19 cellular contexts compared by ENCODE assay signal in the genomic region with DNA sequence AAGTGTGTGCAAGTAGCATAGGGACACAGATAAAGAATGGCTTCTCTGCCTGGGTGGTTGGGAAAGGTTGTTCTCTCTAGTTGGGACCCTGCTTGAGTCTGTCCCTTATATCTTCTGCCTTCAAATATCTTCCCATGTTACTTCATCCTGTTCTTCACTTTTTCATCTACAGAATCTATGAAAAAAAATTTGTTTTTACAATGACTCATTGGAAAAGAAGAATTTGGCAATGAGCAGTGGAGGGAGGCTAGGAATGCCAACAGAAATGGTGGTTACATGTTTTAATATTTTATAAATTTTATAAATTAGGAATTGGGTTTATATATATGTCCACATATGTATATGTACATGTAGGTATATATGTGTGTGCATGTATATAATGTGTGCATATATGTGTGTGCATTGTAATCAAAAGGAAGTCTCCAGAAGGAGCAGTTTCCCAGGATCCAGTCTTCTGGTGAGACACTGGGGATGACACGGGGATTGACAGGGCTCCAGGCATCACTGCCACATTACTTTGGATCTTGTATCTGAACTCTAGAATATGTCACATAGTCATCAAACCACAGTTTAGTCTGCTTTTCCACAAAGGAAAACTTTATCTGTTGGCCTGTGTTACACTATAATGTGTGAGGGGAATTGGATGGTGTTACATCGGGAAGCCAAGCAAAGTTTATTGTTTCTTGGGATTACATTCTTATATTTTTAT.
DNase-seq lines count a peak whose midpoint lies in the region; TF ChIP-seq lines count a peak whose summit lies in the region.
"Had no signal": no experiment of that assay in that cellular context is flagged by ENCODE, and none has a peak within 500 bp of the region (broad histone marks: within the 10 kb centered on the region; RNA-seq: fewer than 3 reads in every experiment).

No MANE protein-coding gene starts in this region.

- no peaks in the 10 kb centered on the region for H4K20me1 ChIP-seq in SK-N-SH (ENCODE audit: insufficient read depth)

- TF ChIP-seq CTCF in MCF 10A (IDR thresholded peaks at IDR 0.05; ENCODE audit: unreplicated experiment) (no peak), breast epithelium (IDR thresholded peaks at IDR 0.05) (no peak), SK-N-SH (IDR thresholded peaks at IDR 0.05) (no peak), fibroblast of mammary gland (conservative IDR thresholded peaks at IDR 0.05; ENCODE audit: control insufficient read depth, insufficient read depth, low read depth, low read length) (no peak)

- TF ChIP-seq EP300 in SK-N-SH (IDR thresholded peaks at IDR 0.05; ENCODE audit: borderline replicate concordance in 1 of 2, low read depth in 1 of 2, low read length in 1 of 2): 0 out of 4 replicates have a peak, but pooled peaks of 1 of the 2 experiments have one; percentile 11

- H3K4me1 Mint-ChIP-seq in MCF 10A (ENCODE audit: insufficient read depth, unreplicated experiment): peaks cover 73% of the 10 kb centered on the region

- H3K27ac Mint-ChIP-seq in MCF 10A (ENCODE audit: low read depth, unreplicated experiment): peak overlapping the region; percentile 78
- H3K27ac Mint-ChIP-seq: GM23338, type B pancreatic cell had no signal

- no peak overlapping the region for H3K9ac ChIP-seq in SK-N-SH

- H2AFZ ChIP-seq in SK-N-SH (ENCODE audit: low read depth): no peak overlapping the region

- H3F3A ChIP-seq in SK-N-SH (replicated peaks; ENCODE audit: insufficient read depth): peaks cover 17% of the 10 kb centered on the region

- H3K4me1 ChIP-seq in breast epithelium: peaks cover 8 to 14% of the 10 kb centered on the region in 2 donors
- peaks cover 17 to 36% of the 10 kb centered on the region in 2 experiments for H3K4me1 ChIP-seq in SK-N-SH (ENCODE audit: control insufficient read depth in 1 of 2, insufficient read depth in 2 of 2, low read depth in 1 of 2, low read length in 1 of 2)

- H3K4me3 Mint-ChIP-seq in MCF 10A (ENCODE audit: unreplicated experiment): peak overlapping the region; percentile 6
- H3K4me3 Mint-ChIP-seq: CD8-positive, alpha-beta memory T cell; GM23338; type B pancreatic cell had no signal

- H3K36me3 ChIP-seq in breast epithelium (no peaks in the 10 kb centered on the region), SK-N-SH (replicated peaks in 1 of 2; ENCODE audit: control insufficient read depth in 1 of 2, insufficient read depth in 2 of 2, low read length in 1 of 2) (no peaks in the 10 kb centered on the region)
- H3K36me3 ChIP-seq: spleen had no signal

- no peaks in the 10 kb centered on the region for H3K27me3 ChIP-seq in breast epithelium
- no peaks in the 10 kb centered on the region for H3K27me3 ChIP-seq in SK-N-SH (ENCODE audit: insufficient read depth)
- H3K27me3 ChIP-seq: spleen had no signal

- POLR2A ChIA-PET in MCF 10A (lab: Yijun Ruan, JAX): interaction anchor here (1.1 to 8.3 kb wide), 5 partner anchors 11 to 345 kb away, joined by 5 to 159 read pairs (median 5); a partner anchor contains a TSS
- POLR2A ChIA-PET in SK-N-SH (lab: Yijun Ruan, JAX): no interaction called here

- TF ChIP-seq POLR2A in breast epithelium (IDR thresholded peaks at IDR 0.05): no peak

- H3K4me3 ChIP-seq in breast epithelium (no peak overlapping the region), SK-N-SH (ENCODE audit: low read depth in 2 of 2, low read length in 1 of 2) (no peak overlapping the region), fibroblast of mammary gland (ENCODE audit: control insufficient read depth, low read depth, low read length) (no peak overlapping the region)
- H3K4me3 ChIP-seq: GM23338, SK-N-MC, spleen had no signal

- BruUV-seq in MCF 10A (replicated peaks; lab: Mats Ljungman, UMichigan): no TSS peak

- no peaks in the 10 kb centered on the region for H3K79me2 ChIP-seq in SK-N-SH (ENCODE audit: insufficient read depth)

- WGBS in SK-N-SH (ENCODE audit: low lambda C conversion rate): 86% methylated on average over 2 of the region's 2 CpGs

- no peak for TF ChIP-seq RAD21 in SK-N-SH (IDR thresholded peaks at IDR 0.05; ENCODE audit: low read length)

- peaks cover 6% of the 10 kb centered on the region for H3K36me3 Mint-ChIP-seq in MCF 10A (ENCODE audit: insufficient read depth, unreplicated experiment)
- H3K36me3 Mint-ChIP-seq: type B pancreatic cell had no signal

- DNase-seq in MCF 10A (ENCODE audit: unreplicated experiment) (peak; percentile 72), breast epithelium (ENCODE audit: low spot score in 2 of 2) (no peak), SK-N-SH (no peak), fibroblast of mammary gland (ENCODE audit: low read depth) (peak; percentile 68), SIG-M5 (lab: John Stamatoyannopoulos, UW) (no peak), putamen (ENCODE audit: low spot score) (no peak), A172 (ENCODE audit: low spot score) (no peak)
- DNase-seq in activated CD8-positive, alpha-beta memory T cell treated with anti-CD3 and anti-CD28 coated beads, Interleukin-2, amount 50 U/mL, for 4 hours: no peak
- DNase-seq: activated CD4-positive, alpha-beta T cell treated with anti-CD3 and anti-CD28 coated beads for 48 hours; activated naive CD4-positive, alpha-beta T cell treated with anti-CD3 and anti-CD28 coated beads, Interleukin-2, amount 50 U/mL, for 16 hours; CD8-positive, alpha-beta memory T cell; effector memory CD4-positive, alpha-beta T cell; NCI-H187; NCI-H510A; spleen; stimulated activated naive CD4-positive, alpha-beta T cell had no signal

- no peaks in the 10 kb centered on the region for H3K27me3 Mint-ChIP-seq in MCF 10A (ENCODE audit: insufficient read depth, unreplicated experiment)
- H3K27me3 Mint-ChIP-seq: CD8-positive, alpha-beta memory T cell; type B pancreatic cell had no signal

- H3K4me2 ChIP-seq in SK-N-SH: peak overlapping the region; percentile 39; the same call in 1 of the 2 replicates
- H3K4me2 ChIP-seq: GM23338 had no signal

- H3K27ac ChIP-seq in breast epithelium (no peak overlapping the region), SK-N-SH (ENCODE audit: low read depth in 2 of 2, low read length in 1 of 2) (peak overlapping the region in 1 of 2 experiments; percentile 85; a peak in 2 of 4 replicates)
- H3K27ac ChIP-seq: SK-N-MC had no signal

- intact Hi-C loops in MCF 10A (cut with micrococcal nuclease) (no loop called here), breast epithelium (cut with DNase I; ENCODE audit: low total_unique reads) (loop anchor here (10.0 kb wide), 1 partner anchor 156 kb away; no protein-coding TSS in a partner anchor)

- H3K9me2 ChIP-seq in SK-N-SH: no peaks in the 10 kb centered on the region

- CTCF ChIA-PET in MCF 10A (lab: Yijun Ruan, JAX) (interaction anchor here (1.0 kb wide), 1 partner anchor 156 kb away, joined by 3 read pairs; no protein-coding TSS in a partner anchor), SK-N-SH (lab: Yijun Ruan, JAX) (no interaction called here)

- H3K9me3 Mint-ChIP-seq in MCF 10A (ENCODE audit: unreplicated experiment): no peaks in the 10 kb centered on the region
- H3K9me3 Mint-ChIP-seq: CD8-positive, alpha-beta memory T cell; GM23338; type B pancreatic cell had no signal

- H3K9me3 ChIP-seq in breast epithelium (no peaks in the 10 kb centered on the region), SK-N-SH (no peaks in the 10 kb centered on the region)
- H3K9me3 ChIP-seq: spleen had no signal

TF ChIP-seq in SK-N-SH, 30 proteins besides CTCF, POLR2A, EP300 and RAD21:
- TF ChIP-seq RCOR1 (IDR thresholded peaks at IDR 0.05; ENCODE audit: low read length) (no peak), FOSL2 (IDR thresholded peaks at IDR 0.05; ENCODE audit: borderline replicate concordance, low read depth) (peak; percentile 60; the same call in 1 of the 2 replicates), JUND (IDR thresholded peaks at IDR 0.05) (peak; percentile 65), TCF12 (IDR thresholded peaks at IDR 0.05) (peak; percentile 43; the same call in 1 of the 2 replicates), MXI1 (IDR thresholded peaks at IDR 0.05; ENCODE audit: low read depth, low read length) (no peak), NFIC (IDR thresholded peaks at IDR 0.05; ENCODE audit: borderline replicate concordance) (peak; percentile 77; the same call in 1 of the 2 replicates)
- TF ChIP-seq, protein P1, sequence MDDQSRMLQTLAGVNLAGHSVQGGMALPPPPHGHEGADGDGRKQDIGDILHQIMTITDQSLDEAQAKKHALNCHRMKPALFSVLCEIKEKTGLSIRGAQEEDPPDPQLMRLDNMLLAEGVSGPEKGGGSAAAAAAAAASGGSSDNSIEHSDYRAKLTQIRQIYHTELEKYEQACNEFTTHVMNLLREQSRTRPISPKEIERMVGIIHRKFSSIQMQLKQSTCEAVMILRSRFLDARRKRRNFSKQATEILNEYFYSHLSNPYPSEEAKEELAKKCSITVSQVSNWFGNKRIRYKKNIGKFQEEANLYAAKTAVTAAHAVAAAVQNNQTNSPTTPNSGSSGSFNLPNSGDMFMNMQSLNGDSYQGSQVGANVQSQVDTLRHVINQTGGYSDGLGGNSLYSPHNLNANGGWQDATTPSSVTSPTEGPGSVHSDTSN (IDR thresholded peaks at IDR 0.05): peak; percentile 21
- TF ChIP-seq, protein P2, sequence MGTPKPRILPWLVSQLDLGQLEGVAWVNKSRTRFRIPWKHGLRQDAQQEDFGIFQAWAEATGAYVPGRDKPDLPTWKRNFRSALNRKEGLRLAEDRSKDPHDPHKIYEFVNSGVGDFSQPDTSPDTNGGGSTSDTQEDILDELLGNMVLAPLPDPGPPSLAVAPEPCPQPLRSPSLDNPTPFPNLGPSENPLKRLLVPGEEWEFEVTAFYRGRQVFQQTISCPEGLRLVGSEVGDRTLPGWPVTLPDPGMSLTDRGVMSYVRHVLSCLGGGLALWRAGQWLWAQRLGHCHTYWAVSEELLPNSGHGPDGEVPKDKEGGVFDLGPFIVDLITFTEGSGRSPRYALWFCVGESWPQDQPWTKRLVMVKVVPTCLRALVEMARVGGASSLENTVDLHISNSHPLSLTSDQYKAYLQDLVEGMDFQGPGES (IDR thresholded peaks at IDR 0.05; ENCODE audit: low read depth, low read length): no peak
- TF ChIP-seq, protein P3, sequence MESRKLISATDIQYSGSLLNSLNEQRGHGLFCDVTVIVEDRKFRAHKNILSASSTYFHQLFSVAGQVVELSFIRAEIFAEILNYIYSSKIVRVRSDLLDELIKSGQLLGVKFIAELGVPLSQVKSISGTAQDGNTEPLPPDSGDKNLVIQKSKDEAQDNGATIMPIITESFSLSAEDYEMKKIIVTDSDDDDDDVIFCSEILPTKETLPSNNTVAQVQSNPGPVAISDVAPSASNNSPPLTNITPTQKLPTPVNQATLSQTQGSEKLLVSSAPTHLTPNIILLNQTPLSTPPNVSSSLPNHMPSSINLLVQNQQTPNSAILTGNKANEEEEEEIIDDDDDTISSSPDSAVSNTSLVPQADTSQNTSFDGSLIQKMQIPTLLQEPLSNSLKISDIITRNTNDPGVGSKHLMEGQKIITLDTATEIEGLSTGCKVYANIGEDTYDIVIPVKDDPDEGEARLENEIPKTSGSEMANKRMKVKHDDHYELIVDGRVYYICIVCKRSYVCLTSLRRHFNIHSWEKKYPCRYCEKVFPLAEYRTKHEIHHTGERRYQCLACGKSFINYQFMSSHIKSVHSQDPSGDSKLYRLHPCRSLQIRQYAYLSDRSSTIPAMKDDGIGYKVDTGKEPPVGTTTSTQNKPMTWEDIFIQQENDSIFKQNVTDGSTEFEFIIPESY (IDR thresholded peaks at IDR 0.05; ENCODE audit: borderline replicate concordance, low read depth): no peak

Comparison
In these comparisons a context has a peak if more than half of its experiments do, and no peak if none do; other contexts are left out.
1. DNase-seq: peak in MCF 10A (single experiment) and fibroblast of mammary gland (single experiment); none in breast epithelium (0 of 2), SK-N-SH (single experiment), activated CD8-positive, alpha-beta memory T cell treated with anti-CD3 and anti-CD28 coated beads, Interleukin-2, amount 50 U/mL, for 4 hours (single experiment), SIG-M5 (single experiment), putamen (single experiment) and A172 (single experiment).